Comparison of ENCODE assay signal across 21 cellular contexts in the genomic region with DNA sequence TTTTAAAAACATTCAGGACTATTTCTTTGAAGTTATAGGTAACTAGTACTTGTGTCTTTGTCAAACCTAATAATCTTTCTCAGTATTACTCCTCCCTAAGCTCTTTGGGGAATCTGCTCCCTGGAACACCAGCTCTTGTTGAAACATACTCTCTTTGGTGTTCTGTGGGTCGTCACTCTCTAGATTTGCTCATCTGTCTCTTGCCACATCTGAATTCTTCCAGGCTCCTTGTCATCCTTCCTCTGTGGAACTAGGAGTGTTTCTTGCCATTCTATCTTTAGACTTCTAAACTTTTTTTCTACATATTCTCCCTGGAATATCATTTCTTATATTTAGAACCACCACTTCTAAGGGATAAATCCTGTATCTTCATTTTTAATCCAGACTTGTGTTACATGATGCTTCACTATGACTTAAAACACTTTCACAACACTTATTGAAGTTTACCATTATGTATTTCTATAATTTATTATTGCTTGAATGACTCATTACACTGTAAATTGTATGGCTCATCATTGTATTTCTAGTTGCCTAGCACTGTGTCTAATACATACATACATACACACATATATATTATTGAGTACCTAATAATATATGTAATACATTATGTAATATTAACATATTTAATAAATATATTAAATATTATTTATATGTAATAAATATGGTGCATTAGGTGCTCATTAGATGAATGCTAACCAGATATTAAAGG.
"Had no signal": no experiment of that assay in that cellular context is flagged by ENCODE, and none has a peak within 500 bp of the region (broad histone marks: within the 10 kb centered on the region; RNA-seq: fewer than 3 reads in every experiment).

No MANE protein-coding gene starts in this region.

- ATAC-seq: esophagus mucosa, gastrocnemius medialis, right cardiac atrium had no signal

- H3K9me3 ChIP-seq: ascending aorta, gastrocnemius medialis, left lung, ovary, tibial artery had no signal

- H3K36me3 Mint-ChIP-seq: activated naive CD4-positive, alpha-beta T cell treated with anti-CD3 and anti-CD28 coated beads, Interleukin-2, amount 50 U/mL, for 24 hours; mesothelial cell of epicardium; naive thymus-derived CD8-positive, alpha-beta T cell had no signal

- FAIRE-seq: endothelial cell of umbilical vein, urothelium cell line had no signal

- H3K4me1 Mint-ChIP-seq: activated naive CD4-positive, alpha-beta T cell treated with anti-CD3 and anti-CD28 coated beads, Interleukin-2, amount 50 U/mL, for 24 hours; mesothelial cell of epicardium had no signal

- H3K9me3 Mint-ChIP-seq: activated naive CD4-positive, alpha-beta T cell treated with anti-CD3 and anti-CD28 coated beads, Interleukin-2, amount 50 U/mL, for 24 hours; naive thymus-derived CD8-positive, alpha-beta T cell; stimulated activated naive CD8-positive, alpha-beta T cell treated with anti-CD3 and anti-CD28 coated beads, Interleukin-15, Interleukin-2, amounts not matched to agents 100 ng/mL and 50 ng/mL, for 24 hours had no signal

- H3K4me3 ChIP-seq: ascending aorta, gastrocnemius medialis, left lung, lung, ovary, tibial artery had no signal

- H3K27me3 Mint-ChIP-seq: activated naive CD4-positive, alpha-beta T cell treated with anti-CD3 and anti-CD28 coated beads, Interleukin-2, amount 50 U/mL, for 24 hours; stimulated activated naive CD8-positive, alpha-beta T cell treated with anti-CD3 and anti-CD28 coated beads, Interleukin-15, Interleukin-2, amounts not matched to agents 100 ng/mL and 50 ng/mL, for 24 hours had no signal

- H3K36me3 ChIP-seq: ascending aorta, brain microvascular endothelial cell, gastrocnemius medialis, left lung, ovary, tibial artery had no signal

- H3K4me3 Mint-ChIP-seq: activated naive CD4-positive, alpha-beta T cell treated with anti-CD3 and anti-CD28 coated beads, Interleukin-2, amount 50 U/mL, for 24 hours; mesothelial cell of epicardium; naive thymus-derived CD8-positive, alpha-beta T cell; stimulated activated naive CD8-positive, alpha-beta T cell treated with anti-CD3 and anti-CD28 coated beads, Interleukin-15, Interleukin-2, amounts not matched to agents 100 ng/mL and 50 ng/mL, for 24 hours had no signal

- H3K4me1 ChIP-seq: ascending aorta, gastrocnemius medialis, left lung, tibial artery had no signal

- DNase-seq: activated CD4-positive, alpha-beta T cell treated with anti-CD3 and anti-CD28 coated beads for 1 hour; activated gamma-delta T cell treated with Interleukin-2 at 50 U/mL for 16 hours; activated T-cell treated with anti-CD3 and anti-CD28 coated beads, Interleukin-2, amount 50 U/mL, for 1 hour; brain microvascular endothelial cell; gastrocnemius medialis; kidney glomerular epithelial cell; left lung; ovary; right cardiac atrium; stimulated activated CD4-positive, alpha-beta T cell treated with anti-CD3 and anti-CD28 coated beads, Interleukin-12 subunit alpha, Interleukin-12 subunit beta, amount 100 ng/mL, for 4 hours; stimulated activated CD4-positive, alpha-beta T cell treated with anti-CD3 and anti-CD28 coated beads, Interleukin-4, amount 100 ng/mL, for 4 hours; tibial artery had no signal

- H3K27me3 ChIP-seq: ascending aorta, brain microvascular endothelial cell, gastrocnemius medialis, left lung, ovary, tibial artery had no signal

- H3K27ac Mint-ChIP-seq: activated naive CD4-positive, alpha-beta T cell treated with anti-CD3 and anti-CD28 coated beads, Interleukin-2, amount 50 U/mL, for 24 hours; mesothelial cell of epicardium; stimulated activated naive CD8-positive, alpha-beta T cell treated with anti-CD3 and anti-CD28 coated beads, Interleukin-15, Interleukin-2, amounts not matched to agents 100 ng/mL and 50 ng/mL, for 24 hours had no signal

- H3K27ac ChIP-seq: ascending aorta, brain microvascular endothelial cell, gastrocnemius medialis, left lung, ovary, tibial artery had no signal
